Comparison of ENCODE assay signal across 1 cellular context in the genomic region with DNA sequence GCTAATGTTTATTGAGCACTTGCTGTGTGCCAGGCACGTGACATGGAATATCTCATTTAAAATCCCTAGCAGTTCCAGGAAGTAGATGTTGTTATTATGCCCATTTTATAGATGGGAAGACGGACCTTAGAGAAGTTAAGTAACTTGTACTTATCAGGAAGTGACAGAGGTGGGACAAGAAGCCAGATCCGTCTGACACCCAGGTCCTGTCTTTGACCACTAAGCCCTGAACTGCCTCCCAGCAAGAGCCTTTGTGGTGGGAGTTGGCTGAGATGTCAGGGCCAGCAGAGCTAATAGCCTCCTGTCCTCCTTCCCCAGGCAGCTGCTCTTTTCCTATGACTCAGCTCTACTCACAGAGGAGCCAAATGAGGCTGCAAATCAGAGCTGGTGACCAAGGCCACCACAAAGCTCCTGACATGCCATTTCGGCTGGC.
TF ChIP-seq lines count a peak whose summit lies in the region.

No MANE protein-coding gene starts in this region.

TF ChIP-seq in IMR-90, 13 proteins besides CTCF, POLR2A, EP300 and RAD21:
- TF ChIP-seq SMC3 (IDR thresholded peaks at IDR 0.05; ENCODE audit: low read depth, low read length) (no peak), NFE2L2 (IDR thresholded peaks at IDR 0.05; ENCODE audit: low read depth, low read length) (no peak), MAFK (IDR thresholded peaks at IDR 0.05; ENCODE audit: low read depth, low read length) (no peak), BHLHE40 (IDR thresholded peaks at IDR 0.05; ENCODE audit: low read depth, low read length) (no peak), MXI1 (IDR thresholded peaks at IDR 0.05; ENCODE audit: borderline replicate concordance, low read depth, low read length) (no peak), CEBPB (IDR thresholded peaks at IDR 0.05; ENCODE audit: low read depth, low read length) (no peak), MAZ (IDR thresholded peaks at IDR 0.05; ENCODE audit: borderline replicate concordance, low read depth, low read length) (no peak), FOS (IDR thresholded peaks at IDR 0.05; ENCODE audit: low read depth, low read length) (no peak), CHD1 (IDR thresholded peaks at IDR 0.05; ENCODE audit: low read depth, low read length) (no peak), RCOR1 (IDR thresholded peaks at IDR 0.05; ENCODE audit: insufficient replicate concordance, low read length) (no peak), RFX5 (IDR thresholded peaks at IDR 0.05; ENCODE audit: low read depth, low read length) (no peak)
- TF ChIP-seq, protein P1, sequence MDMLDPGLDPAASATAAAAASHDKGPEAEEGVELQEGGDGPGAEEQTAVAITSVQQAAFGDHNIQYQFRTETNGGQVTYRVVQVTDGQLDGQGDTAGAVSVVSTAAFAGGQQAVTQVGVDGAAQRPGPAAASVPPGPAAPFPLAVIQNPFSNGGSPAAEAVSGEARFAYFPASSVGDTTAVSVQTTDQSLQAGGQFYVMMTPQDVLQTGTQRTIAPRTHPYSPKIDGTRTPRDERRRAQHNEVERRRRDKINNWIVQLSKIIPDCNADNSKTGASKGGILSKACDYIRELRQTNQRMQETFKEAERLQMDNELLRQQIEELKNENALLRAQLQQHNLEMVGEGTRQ (IDR thresholded peaks at IDR 0.05; ENCODE audit: low read depth, low read length): no peak
- TF ChIP-seq, protein P2, sequence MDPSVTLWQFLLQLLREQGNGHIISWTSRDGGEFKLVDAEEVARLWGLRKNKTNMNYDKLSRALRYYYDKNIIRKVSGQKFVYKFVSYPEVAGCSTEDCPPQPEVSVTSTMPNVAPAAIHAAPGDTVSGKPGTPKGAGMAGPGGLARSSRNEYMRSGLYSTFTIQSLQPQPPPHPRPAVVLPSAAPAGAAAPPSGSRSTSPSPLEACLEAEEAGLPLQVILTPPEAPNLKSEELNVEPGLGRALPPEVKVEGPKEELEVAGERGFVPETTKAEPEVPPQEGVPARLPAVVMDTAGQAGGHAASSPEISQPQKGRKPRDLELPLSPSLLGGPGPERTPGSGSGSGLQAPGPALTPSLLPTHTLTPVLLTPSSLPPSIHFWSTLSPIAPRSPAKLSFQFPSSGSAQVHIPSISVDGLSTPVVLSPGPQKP (IDR thresholded peaks at IDR 0.05; ENCODE audit: borderline replicate concordance, low read depth, low read length): no peak
